ENCODE assay signal across 29 cellular contexts in the genomic region with DNA sequence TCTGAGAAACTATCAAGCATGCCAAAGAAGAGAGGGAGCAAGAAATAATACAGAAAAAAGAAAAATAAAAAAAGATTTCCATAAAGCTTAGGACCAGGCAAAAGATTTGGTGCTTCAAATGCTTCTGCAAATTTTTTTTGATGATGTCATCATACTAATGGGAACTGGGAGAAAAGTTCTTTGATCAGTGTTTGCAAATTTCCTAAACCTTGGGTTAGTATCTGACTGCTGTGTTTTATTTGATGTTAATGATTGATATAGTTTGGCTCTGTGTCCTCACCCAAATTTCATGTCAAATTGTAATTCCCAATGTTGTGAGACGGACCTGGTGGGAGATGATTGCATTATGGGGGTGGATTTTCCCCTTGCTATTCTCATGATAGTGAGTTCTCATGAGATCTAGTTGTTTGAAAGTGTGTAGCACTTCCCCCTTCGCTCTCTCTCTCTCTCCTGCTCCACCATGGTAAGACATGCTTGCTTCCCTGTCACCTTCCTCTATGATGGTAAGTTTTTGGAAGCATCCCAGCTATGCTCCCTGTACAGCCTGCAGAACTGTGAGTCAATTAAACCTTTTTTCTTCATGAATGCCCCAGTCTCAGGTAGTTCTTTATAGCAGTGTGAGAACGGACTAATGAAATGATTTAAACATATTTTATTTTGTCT.
"Had no signal": no experiment of that assay in that cellular context is flagged by ENCODE, and none has a peak within 500 bp of the region (broad histone marks: within the 10 kb centered on the region; RNA-seq: fewer than 3 reads in every experiment).

No MANE protein-coding gene starts in this region.

- H3K36me3 Mint-ChIP-seq: memory B cell, natural killer cell had no signal

- H3K27ac Mint-ChIP-seq: memory B cell; natural killer cell; progenitor cell of endocrine pancreas; stimulated activated naive CD8-positive, alpha-beta T cell treated with anti-CD3 and anti-CD28 coated beads, Interleukin-15, amount 100 ng/mL, for 72 hours had no signal

- FAIRE-seq: islet of Langerhans had no signal

- H3K4me3 Mint-ChIP-seq: memory B cell; natural killer cell; stimulated activated naive CD8-positive, alpha-beta T cell treated with anti-CD3 and anti-CD28 coated beads, Interleukin-15, amount 100 ng/mL, for 72 hours had no signal

- H3K36me3 ChIP-seq: esophagus muscularis mucosa, heart right ventricle, neutrophil, suprapubic skin, transverse colon, upper lobe of right lung, uterus had no signal

- H3K27me3 ChIP-seq: esophagus muscularis mucosa, foreskin keratinocyte, neutrophil, transverse colon, upper lobe of right lung, uterus had no signal

- H2AFZ ChIP-seq: parathyroid adenoma had no signal

- H3K79me2 ChIP-seq: parathyroid adenoma had no signal

- H3K4me1 ChIP-seq: esophagus muscularis mucosa, foreskin keratinocyte, heart right ventricle, parathyroid adenoma, suprapubic skin, upper lobe of right lung, uterus had no signal

- H3K4me2 ChIP-seq: smooth muscle cell had no signal

- H3K4me3 ChIP-seq: esophagus muscularis mucosa, heart right ventricle, lung, smooth muscle cell, suprapubic skin, transverse colon, upper lobe of right lung, uterus had no signal

- H3K27ac ChIP-seq: epithelial cell of prostate, esophagus muscularis mucosa, foreskin keratinocyte, heart right ventricle, neutrophil, parathyroid adenoma, suprapubic skin, transverse colon, upper lobe of right lung, uterus had no signal

- H3K9me3 ChIP-seq: esophagus muscularis mucosa, heart right ventricle, neutrophil, suprapubic skin, transverse colon, upper lobe of right lung, uterus had no signal

- ATAC-seq: foreskin keratinocyte; heart right ventricle; left colon; left ventricle myocardium superior; natural killer cell; sciatic nerve; stimulated activated naive CD8-positive, alpha-beta T cell treated with anti-CD3 and anti-CD28 coated beads, Interleukin-15, amount 100 ng/mL, for 72 hours; upper lobe of right lung had no signal

- H3K4me1 Mint-ChIP-seq: memory B cell; natural killer cell; stimulated activated naive CD8-positive, alpha-beta T cell treated with anti-CD3 and anti-CD28 coated beads, Interleukin-15, amount 100 ng/mL, for 72 hours had no signal

- H3K9ac ChIP-seq: parathyroid adenoma had no signal

- H3K9me3 Mint-ChIP-seq: memory B cell; natural killer cell; stimulated activated naive CD8-positive, alpha-beta T cell treated with anti-CD3 and anti-CD28 coated beads, Interleukin-15, amount 100 ng/mL, for 72 hours had no signal

- DNase-seq: cortex of kidney; effector CD4-positive, alpha-beta T cell; foreskin keratinocyte; glutamatergic neuron; heart right ventricle; hippocampal formation; left colon; left ventricle myocardium superior; natural killer cell; stimulated activated CD4-positive, alpha-beta T cell treated with anti-CD3 and anti-CD28 coated beads, Interleukin-12 subunit alpha, Interleukin-12 subunit beta, amount 100 ng/mL, for 4 hours; stimulated activated CD4-positive, alpha-beta T cell treated with anti-CD3 and anti-CD28 coated beads, Interleukin-1b, Interleukin-23, amount 100 ng/mL, for 48 hours; stimulated activated CD4-positive, alpha-beta T cell treated with anti-CD3 and anti-CD28 coated beads, Interleukin-4, amount 100 ng/mL, for 1 hour; stimulated activated CD8-positive, alpha-beta memory T cell treated with anti-CD3 and anti-CD28 coated beads, Interleukin-4, amount 100 ng/mL, for 48 hours; stimulated activated naive CD4-positive, alpha-beta T cell; stimulated activated naive CD8-positive, alpha-beta T cell treated with anti-CD3 and anti-CD28 coated beads, Interleukin-15, amount 100 ng/mL, for 72 hours; transverse colon; upper lobe of right lung; uterus had no signal
